22 cellular contexts compared by ENCODE assay signal in genomic region chr7:16135628-16136027, GRCh38.
"Had no signal": no experiment of that assay in that cellular context is flagged by ENCODE, and none has a peak within 500 bp of the region (broad histone marks: within the 10 kb centered on the region; RNA-seq: fewer than 3 reads in every experiment).

No MANE protein-coding gene starts in this region.

- H3K36me3 Mint-ChIP-seq: activated naive CD4-positive, alpha-beta T cell treated with anti-CD3 and anti-CD28 coated beads, Interleukin-2, amount 50 U/mL, for 24 hours; stimulated activated memory B cell treated with anti-CD40 and anti-IgM and Interleukin-4, amounts not matched to agents 10 μg/mL and 1 μg/mL and 100 μg/mL, for 72 hours had no signal

- H3K4me1 Mint-ChIP-seq: activated naive CD4-positive, alpha-beta T cell treated with anti-CD3 and anti-CD28 coated beads, Interleukin-2, amount 50 U/mL, for 24 hours; stimulated activated memory B cell treated with anti-CD40 and anti-IgM and Interleukin-4, amounts not matched to agents 10 μg/mL and 1 μg/mL and 100 μg/mL, for 72 hours had no signal

- H3K36me3 ChIP-seq: adrenal gland, esophagus muscularis mucosa, gastroesophageal sphincter, heart left ventricle, sigmoid colon, spleen, upper lobe of right lung, WERI-Rb-1 had no signal

- H3K27ac Mint-ChIP-seq: activated naive CD4-positive, alpha-beta T cell treated with anti-CD3 and anti-CD28 coated beads, Interleukin-2, amount 50 U/mL, for 24 hours; activated T-cell treated with anti-CD3 and anti-CD28 coated beads, Interleukin-2, amount 50 U/mL, for 72 hours; dendritic cell treated with granulocyte-macrophage colony-stimulating factor and Interleukin-4, amounts not matched to agents 40 ng/mL and 50 ng/mL, for 4 days; natural killer cell treated with Interleukin-12 subunit alpha and Interleukin-12 subunit beta and Interleukin-15 and Interleukin-18, amount 100 ng/mL, for 72 hours; stimulated activated memory B cell treated with anti-CD40 and anti-IgM and Interleukin-4, amounts not matched to agents 10 μg/mL and 1 μg/mL and 100 μg/mL, for 72 hours had no signal

- H3K9me3 ChIP-seq: adrenal gland, esophagus muscularis mucosa, gastroesophageal sphincter, heart left ventricle, sigmoid colon, spleen, testis, upper lobe of right lung had no signal

- H3K27me3 Mint-ChIP-seq: activated naive CD4-positive, alpha-beta T cell treated with anti-CD3 and anti-CD28 coated beads, Interleukin-2, amount 50 U/mL, for 24 hours; dendritic cell treated with granulocyte-macrophage colony-stimulating factor and Interleukin-4, amounts not matched to agents 40 ng/mL and 50 ng/mL, for 4 days; natural killer cell treated with Interleukin-12 subunit alpha and Interleukin-12 subunit beta and Interleukin-15 and Interleukin-18, amount 100 ng/mL, for 72 hours; stimulated activated memory B cell treated with anti-CD40 and anti-IgM and Interleukin-4, amounts not matched to agents 10 μg/mL and 1 μg/mL and 100 μg/mL, for 72 hours had no signal

- H3K27me3 ChIP-seq: adrenal gland, esophagus muscularis mucosa, gastroesophageal sphincter, heart left ventricle, sigmoid colon, spleen, testis, upper lobe of right lung had no signal

- H2AFZ ChIP-seq: parathyroid adenoma had no signal

- H3K4me3 Mint-ChIP-seq: activated naive CD4-positive, alpha-beta T cell treated with anti-CD3 and anti-CD28 coated beads, Interleukin-2, amount 50 U/mL, for 24 hours; activated T-cell treated with anti-CD3 and anti-CD28 coated beads, Interleukin-2, amount 50 U/mL, for 72 hours; dendritic cell treated with granulocyte-macrophage colony-stimulating factor and Interleukin-4, amounts not matched to agents 40 ng/mL and 50 ng/mL, for 4 days; natural killer cell treated with Interleukin-12 subunit alpha and Interleukin-12 subunit beta and Interleukin-15 and Interleukin-18, amount 100 ng/mL, for 72 hours; stimulated activated memory B cell treated with anti-CD40 and anti-IgM and Interleukin-4, amounts not matched to agents 10 μg/mL and 1 μg/mL and 100 μg/mL, for 72 hours had no signal

- H3K27ac ChIP-seq: adrenal gland, esophagus muscularis mucosa, gastroesophageal sphincter, heart left ventricle, parathyroid adenoma, sigmoid colon, spleen, testis, upper lobe of right lung, WERI-Rb-1 had no signal

- H3K79me2 ChIP-seq: parathyroid adenoma had no signal

- H3K4me1 ChIP-seq: adrenal gland, parathyroid adenoma, spleen, testis, upper lobe of right lung had no signal

- DNase-seq: activated CD4-positive, alpha-beta T cell treated with anti-CD3 and anti-CD28 coated beads for 1 hour; activated CD4-positive, alpha-beta T cell treated with anti-CD3 and anti-CD28 coated beads, Interleukin-2, amount 50 U/mL, for 4 hours; activated effector memory CD4-positive, alpha-beta T cell treated with anti-CD3 and anti-CD28 coated beads, Interleukin-2, amount 50 U/mL, for 16 hours; activated T-cell treated with anti-CD3 and anti-CD28 coated beads, Interleukin-2, amount 50 U/mL, for 72 hours; adrenal gland; effector CD8-positive, alpha-beta T cell; heart left ventricle; kidney; sigmoid colon; spleen; stimulated activated CD4-positive, alpha-beta T cell treated with anti-CD3 and anti-CD28 coated beads, Interleukin-4, amount 100 ng/mL, for 4 hours; testis; upper lobe of right lung; WERI-Rb-1 had no signal

- H3K4me3 ChIP-seq: adrenal gland, esophagus muscularis mucosa, gastroesophageal sphincter, heart left ventricle, lung, sigmoid colon, spleen, testis, upper lobe of right lung had no signal

- H3K9me3 Mint-ChIP-seq: activated naive CD4-positive, alpha-beta T cell treated with anti-CD3 and anti-CD28 coated beads, Interleukin-2, amount 50 U/mL, for 24 hours; natural killer cell treated with Interleukin-12 subunit alpha and Interleukin-12 subunit beta and Interleukin-15 and Interleukin-18, amount 100 ng/mL, for 72 hours; stimulated activated memory B cell treated with anti-CD40 and anti-IgM and Interleukin-4, amounts not matched to agents 10 μg/mL and 1 μg/mL and 100 μg/mL, for 72 hours had no signal

- H3K9ac ChIP-seq: parathyroid adenoma had no signal
